8 cellular contexts compared by ENCODE assay signal in genomic region chr19:52962394-52963228, GRCh38. TPM values are rescaled to one million over a fixed set of nuclear protein-coding genes. Genes with fewer than 3 reads are reported as not detected.
DNase-seq lines count a peak whose midpoint lies in the region; ATAC-seq and TF ChIP-seq lines count a peak whose summit lies in the region.

Gene ZNF816, minus strand, starts transcription at chr19:52962881. Its CDS starts 6,792 bp downstream, at chr19:52956089.

- H3K27me3 Mint-ChIP-seq in chondrocyte (ENCODE audit: low read depth) = no peaks in the 10 kb centered on the region

- H3K4me1 Mint-ChIP-seq in chondrocyte (ENCODE audit: low read depth) = peaks cover 27% of the 10 kb centered on the region

- H3K27ac Mint-ChIP-seq in chondrocyte (ENCODE audit: unreplicated experiment) = peak within 1 kb of the TSS; percentile 96

- H3K4me3 Mint-ChIP-seq in chondrocyte (ENCODE audit: unreplicated experiment) = peak within 1 kb of the TSS; percentile 84

- peaks cover 12% of the 10 kb centered on the region for H3K36me3 Mint-ChIP-seq in chondrocyte (ENCODE audit: low read depth)

- ATAC-seq in GM18909 (IDR thresholded peaks at IDR 0.05; ENCODE audit: poor library complexity, unreplicated experiment) = peak; percentile 95
- ATAC-seq in HG03139 (IDR thresholded peaks at IDR 0.05; ENCODE audit: unreplicated experiment) = peak; percentile 98

- peaks cover 17% of the 10 kb centered on the region for H3K9me3 Mint-ChIP-seq in chondrocyte (ENCODE audit: low read depth)

- no peak for TF ChIP-seq CTCF in chondrocyte (IDR thresholded peaks at IDR 0.05)

- peak; percentile 96 for DNase-seq in AG08396 (ENCODE audit: low spot score)
- peak; percentile 94 for DNase-seq in NCI-H345 (lab: John Stamatoyannopoulos, UW)
- peak; percentile 96 for DNase-seq in activated CD4-positive, alpha-beta T cell treated with anti-CD3 and anti-CD28 coated beads for 1 hour
- DNase-seq in chondrocyte (ENCODE audit: low spot score) = peak; percentile 99
- peak; percentile 89 for DNase-seq in kidney glomerular epithelial cell (lab: John Stamatoyannopoulos, UW)
- DNase-seq in stimulated activated CD4-positive, alpha-beta T cell treated with anti-CD3 and anti-CD28 coated beads, Interleukin-15, amount 100 ng/mL, for 24 hours = peak; percentile 99

RNA-seq across cellular contexts. Expression of gene ZNF816, which starts in this region (rescaled TPM):
- 8.2 to 9.3 TPM (median 8.7 TPM) in 3 replicates for total RNA-seq in chondrocyte

Comparison
In these comparisons a context has a peak if more than half of its experiments do, and no peak if none do; other contexts are left out.
1. Peak in every context shown above with its lines: DNase-seq and ATAC-seq.